Comparison of ENCODE assay signal across 22 cellular contexts in the genomic region with DNA sequence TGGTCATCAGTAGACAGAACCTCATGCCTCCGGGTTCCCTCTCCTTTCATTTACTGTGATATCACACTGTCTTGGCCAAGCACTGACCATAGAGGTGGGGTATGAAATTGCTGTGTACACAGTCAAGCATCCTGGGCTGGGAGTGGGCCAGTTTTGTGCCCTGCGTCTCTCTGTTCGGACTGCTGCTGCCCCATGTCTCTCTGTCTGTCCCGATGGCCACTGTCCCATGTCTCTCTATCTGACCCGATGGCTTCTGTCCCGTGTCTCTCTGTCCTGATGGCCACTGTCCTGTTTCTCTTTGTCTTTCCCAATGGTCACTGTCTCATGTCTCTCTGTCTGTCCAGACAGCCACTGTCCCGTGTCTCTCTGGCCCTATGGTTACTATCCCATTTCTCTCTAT.
"Had no signal": no experiment of that assay in that cellular context is flagged by ENCODE, and none has a peak within 500 bp of the region (broad histone marks: within the 10 kb centered on the region; RNA-seq: fewer than 3 reads in every experiment).

No MANE protein-coding gene starts in this region.

- H3K27me3 ChIP-seq: dorsolateral prefrontal cortex, gastrocnemius medialis, sigmoid colon, testis, tibial nerve, upper lobe of right lung, vagina had no signal

- H3K4me3 Mint-ChIP-seq: memory B cell; nephron; stimulated activated naive CD8-positive, alpha-beta T cell treated with anti-CD3 and anti-CD28 coated beads, Interleukin-15, amount 100 ng/mL, for 72 hours had no signal

- H3K27ac ChIP-seq: coronary artery, dorsolateral prefrontal cortex, gastrocnemius medialis, left ventricle myocardium inferior, lower lobe of right lung, neutrophil, psoas muscle, sigmoid colon, skin epidermis, testis, tibial nerve, upper lobe of right lung, vagina had no signal

- ATAC-seq: gastrocnemius medialis; lower lobe of right lung; psoas muscle; stimulated activated naive CD8-positive, alpha-beta T cell treated with anti-CD3 and anti-CD28 coated beads, Interleukin-15, amount 100 ng/mL, for 72 hours; upper lobe of right lung had no signal

- H3K27me3 Mint-ChIP-seq: stimulated activated naive CD8-positive, alpha-beta T cell treated with anti-CD3 and anti-CD28 coated beads, Interleukin-15, amount 100 ng/mL, for 72 hours had no signal

- H3K27ac Mint-ChIP-seq: nephron had no signal

- H3K36me3 Mint-ChIP-seq: memory B cell had no signal

- H3K9me3 Mint-ChIP-seq: memory B cell; nephron; stimulated activated naive CD8-positive, alpha-beta T cell treated with anti-CD3 and anti-CD28 coated beads, Interleukin-15, amount 100 ng/mL, for 72 hours had no signal

- H3K9me3 ChIP-seq: gastrocnemius medialis, left ventricle myocardium inferior, lower lobe of right lung, neutrophil, psoas muscle, sigmoid colon, testis, tibial nerve, upper lobe of right lung, vagina had no signal

- H3K4me3 ChIP-seq: coronary artery, dorsolateral prefrontal cortex, gastrocnemius medialis, left ventricle myocardium inferior, lower lobe of right lung, psoas muscle, sigmoid colon, skin epidermis, testis, tibial nerve, upper lobe of right lung, vagina had no signal

- H3K4me1 ChIP-seq: psoas muscle had no signal

- DNase-seq: dorsolateral prefrontal cortex; effector CD8-positive, alpha-beta T cell; gastrocnemius medialis; glutamatergic neuron; left ventricle myocardium inferior; lower lobe of right lung; midbrain; psoas muscle; retina; sigmoid colon; stimulated activated CD4-positive, alpha-beta T cell treated with anti-CD3 and anti-CD28 coated beads, Interleukin-2, amount 100 ng/mL, for 24 hours; stimulated activated CD4-positive, alpha-beta T cell treated with anti-CD3 and anti-CD28 coated beads, Interleukin-4, amount 100 ng/mL, for 4 hours; stimulated activated naive CD8-positive, alpha-beta T cell treated with anti-CD3 and anti-CD28 coated beads, Interleukin-15, amount 100 ng/mL, for 72 hours; testis; upper lobe of right lung had no signal
